ENCODE assay signal across 8 cellular contexts in the genomic region with DNA sequence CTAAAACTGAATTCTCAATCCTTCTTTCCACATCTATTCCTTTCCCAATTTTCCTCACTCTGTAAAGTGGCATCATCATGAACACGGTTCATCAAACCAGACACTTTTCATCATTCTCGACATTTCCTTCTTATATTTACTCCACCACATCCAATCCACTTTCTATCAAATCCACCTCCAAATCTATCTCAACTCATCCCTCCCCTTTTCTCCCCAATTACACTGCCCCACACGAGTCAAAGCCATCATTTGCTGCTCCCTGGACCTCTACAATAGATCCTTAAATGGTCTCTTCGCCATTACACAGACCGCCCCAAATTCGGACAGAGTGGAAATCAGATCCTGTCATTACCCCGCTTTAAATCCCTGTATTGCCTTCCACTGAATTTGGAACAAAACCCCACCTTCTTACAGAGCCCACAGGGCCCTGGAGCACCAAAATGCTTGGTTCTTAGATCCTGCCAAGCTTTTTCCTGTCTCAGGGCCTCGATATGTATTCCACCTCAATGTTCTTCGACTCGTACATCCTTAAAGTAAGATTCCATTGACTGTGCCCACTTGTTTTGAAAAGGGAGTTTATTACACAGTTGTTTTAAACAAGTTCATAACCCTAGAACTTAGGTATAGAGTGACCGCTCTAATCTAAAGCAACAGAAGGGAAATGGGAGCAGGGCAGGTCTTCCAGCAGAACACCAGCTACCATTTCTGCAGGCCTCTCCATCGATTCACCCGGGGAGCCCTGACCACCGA. TPM values are rescaled to one million over a fixed set of nuclear protein-coding genes. Genes with fewer than 3 reads are reported as not detected.
A peak's percentile ranks its signal among the peaks of the same experiment; 100 is the strongest.
DNase-seq lines count a peak whose midpoint lies in the region; ATAC-seq and TF ChIP-seq lines count a peak whose summit lies in the region.

No MANE protein-coding gene starts in this region.

- peak overlapping the region; percentile 27 for H3K4me2 ChIP-seq in H9 (ENCODE audit: insufficient read depth, insufficient read length, low read length)

- CTCF ChIA-PET in A673 (lab: Charles Lee), result no interaction called here
- CTCF ChIA-PET in activated CD8-positive, alpha-beta T cell treated with anti-CD3 and anti-CD28 coated beads, Interleukin-2, amount 10 ng/mL, durations not matched to agents 7 days and 5 days (lab: Charles Lee), result interaction anchor here (1.0 to 2.6 kb wide), 6 partner anchors 8 to 302 kb away, joined by 3 to 11 read pairs (median 4); no protein-coding TSS in a partner anchor

- H3K4me1 Mint-ChIP-seq in H9, result peaks cover 21 to 26% of the 10 kb centered on the region in 2 experiments
- peaks cover 55% of the 10 kb centered on the region for H3K4me1 Mint-ChIP-seq in activated CD8-positive, alpha-beta T cell treated with anti-CD3 and anti-CD28 coated beads, Interleukin-2, amount 10 ng/mL, durations not matched to agents 7 days and 5 days (ENCODE audit: low read depth)
- H3K4me1 Mint-ChIP-seq in stimulated activated effector memory CD8-positive, alpha-beta T cell treated with anti-CD3 and anti-CD28 coated beads, Interleukin-12 subunit alpha, Interleukin-12 subunit beta, amount 100 ng/mL, for 72 hours, result peaks cover 43% of the 10 kb centered on the region

- H2BK120ac ChIP-seq in H9 (ENCODE audit: low read depth, low read length, poor library complexity, severe bottlenecking), result no peak overlapping the region

- H3K9ac ChIP-seq in H9 (ENCODE audit: extremely low read depth, insufficient read length, low read length), result peak overlapping the region; percentile 85

- intact Hi-C loops in A673 (cut with micrococcal nuclease; ENCODE audit: unreplicated experiment), result no loop called here

- H3T11ph ChIP-seq in H9 (ENCODE audit: low read length), result no peak overlapping the region

- no peak for ATAC-seq in activated CD8-positive, alpha-beta T cell treated with anti-CD3 and anti-CD28 coated beads, Interleukin-2, amount 10 ng/mL, durations not matched to agents 7 days and 5 days
- ATAC-seq in stimulated activated effector memory CD8-positive, alpha-beta T cell treated with anti-CD3 and anti-CD28 coated beads, Interleukin-12 subunit alpha, Interleukin-12 subunit beta, amount 100 ng/mL, for 72 hours, result no peak

- H3K27me3 Mint-ChIP-seq in H9 (ENCODE audit: low read depth), result no peaks in the 10 kb centered on the region; the same call in 1 of the 2 replicates
- H3K27me3 Mint-ChIP-seq in activated CD8-positive, alpha-beta T cell treated with anti-CD3 and anti-CD28 coated beads, Interleukin-2, amount 10 ng/mL, durations not matched to agents 7 days and 5 days (ENCODE audit: low read depth), result no peaks in the 10 kb centered on the region

- H2BK15ac ChIP-seq in H9 (ENCODE audit: low read depth, low read length), result no peak overlapping the region

- H3K4ac ChIP-seq in H9 (ENCODE audit: low read depth, low read length), result no peak overlapping the region

- peak overlapping the region in 2 of 3 experiments; percentile 2 to 3; a peak in 5 of 7 replicates for H3K27ac Mint-ChIP-seq in H9
- peak overlapping the region; percentile 99 for H3K27ac Mint-ChIP-seq in activated CD8-positive, alpha-beta T cell treated with anti-CD3 and anti-CD28 coated beads, Interleukin-2, amount 10 ng/mL, durations not matched to agents 7 days and 5 days
- peak overlapping the region; percentile 99 for H3K27ac Mint-ChIP-seq in stimulated activated effector memory CD8-positive, alpha-beta T cell treated with anti-CD3 and anti-CD28 coated beads, Interleukin-12 subunit alpha, Interleukin-12 subunit beta, amount 100 ng/mL, for 72 hours

- H2AK5ac ChIP-seq in H9 (ENCODE audit: insufficient read length, low read length), result no peak overlapping the region

- POLR2A ChIA-PET in A673 (lab: Charles Lee; ENCODE audit: low non-redundant PET), result no interaction called here
- POLR2A ChIA-PET in activated CD8-positive, alpha-beta T cell treated with anti-CD3 and anti-CD28 coated beads, Interleukin-2, amount 10 ng/mL, durations not matched to agents 7 days and 5 days (lab: Charles Lee), result interaction anchor here (0.5 to 1.4 kb wide), 6 partner anchors 8 to 1066 kb away, joined by 3 to 5 read pairs (median 3); partner anchors contain the start of gene ME2

- no peak overlapping the region for H2AFZ ChIP-seq in H9 (ENCODE audit: low read length)

- no peak overlapping the region for H3K56ac ChIP-seq in H9 (ENCODE audit: insufficient read length, low read depth, low read length)

- no peaks in the 10 kb centered on the region for H4K20me1 ChIP-seq in H9 (ENCODE audit: control insufficient read depth, insufficient read depth, insufficient read length)

- no peak overlapping the region for H2BK12ac ChIP-seq in H9 (ENCODE audit: insufficient read length, low read depth, low read length)

- no peak overlapping the region for H2BK20ac ChIP-seq in H9 (ENCODE audit: low read depth, low read length, poor library complexity, severe bottlenecking)

- H3K36me3 ChIP-seq in A673 (ENCODE audit: insufficient read depth, low read length, poor library complexity, severe bottlenecking), result no peaks in the 10 kb centered on the region

- no peak overlapping the region for H3K18ac ChIP-seq in H9 (ENCODE audit: insufficient read length, low read depth, low read length)

- BruUV-seq in A673 (replicated peaks; lab: Mats Ljungman, UMichigan), result no TSS peak

- TF ChIP-seq CTCF in A673 (conservative IDR thresholded peaks at IDR 0.05; ENCODE audit: low read depth, low read length) (no peak), H9 (conservative IDR thresholded peaks at IDR 0.05) (no peak)

- WGBS in H9 (ENCODE audit: extremely low coverage, insufficient read length, low lambda C conversion rate), result 100% methylated on average over 2 of the region's 14 CpGs

- peaks cover 5% of the 10 kb centered on the region for H3K23me2 ChIP-seq in H9 (ENCODE audit: insufficient read length, low read depth, low read length, poor library complexity, severe bottlenecking)

- no peak overlapping the region for H4K5ac ChIP-seq in H9 (ENCODE audit: insufficient read length, low read depth, low read length)

- no peak for DNase-seq in A673 (ENCODE audit: low spot score)
- DNase-seq in H9, result no peak
- DNase-seq in activated CD8-positive, alpha-beta T cell treated with anti-CD3 and anti-CD28 coated beads, Interleukin-2, amount 10 ng/mL, durations not matched to agents 7 days and 5 days, result no peak
- no peak for DNase-seq in stimulated activated effector memory CD8-positive, alpha-beta T cell treated with anti-CD3 and anti-CD28 coated beads, Interleukin-12 subunit alpha, Interleukin-12 subunit beta, amount 100 ng/mL, for 72 hours (ENCODE audit: low spot score in 2 of 2)
- DNase-seq in NCI-H510A treated with DMSO at 0.1 percent for 48 hours (lab: John Stamatoyannopoulos, UW), result no peak
- no peak for DNase-seq in OCI-M2 (lab: John Stamatoyannopoulos, UW; ENCODE audit: unreplicated experiment)
- DNase-seq in middle frontal gyrus (ENCODE audit: extremely low spot score, low spot score), result no peak

- H3K14ac ChIP-seq in H9 (ENCODE audit: insufficient read depth, low read length), result peak overlapping the region; percentile 13; the same call in 1 of the 2 replicates

- H3K27ac ChIP-seq in A673 (ENCODE audit: low read depth, low read length, poor library complexity, severe bottlenecking), result no peak overlapping the region
- H3K27ac ChIP-seq in H9 (ENCODE audit: insufficient read length, low read depth, low read length), result no peak overlapping the region

- peaks cover 12% of the 10 kb centered on the region; the same call in 1 of the 2 replicates for H3K79me2 ChIP-seq in H9 (ENCODE audit: insufficient read depth, low read length)

- no peak overlapping the region for H3K23ac ChIP-seq in H9 (ENCODE audit: insufficient read length, low read depth, low read length)

- no peak overlapping the region for H2BK5ac ChIP-seq in H9 (ENCODE audit: insufficient read length, low read length)

- H3K9me3 Mint-ChIP-seq in H9, result peaks cover 24 to 28% of the 10 kb centered on the region in 2 experiments
- peaks cover 16% of the 10 kb centered on the region for H3K9me3 Mint-ChIP-seq in activated CD8-positive, alpha-beta T cell treated with anti-CD3 and anti-CD28 coated beads, Interleukin-2, amount 10 ng/mL, durations not matched to agents 7 days and 5 days (ENCODE audit: insufficient read depth)
- H3K9me3 Mint-ChIP-seq in stimulated activated effector memory CD8-positive, alpha-beta T cell treated with anti-CD3 and anti-CD28 coated beads, Interleukin-12 subunit alpha, Interleukin-12 subunit beta, amount 100 ng/mL, for 72 hours, result peaks cover 3% of the 10 kb centered on the region

- no peak overlapping the region for H4K8ac ChIP-seq in H9 (replicated peaks; ENCODE audit: insufficient read length, low read depth, low read length)

- H3K9me3 ChIP-seq in A673 (ENCODE audit: low read depth, low read length, poor library complexity, severe bottlenecking) (peaks cover 11% of the 10 kb centered on the region), H9 (ENCODE audit: control insufficient read depth, low read depth, low read length) (peaks cover 13% of the 10 kb centered on the region)

- H4K91ac ChIP-seq in H9 (ENCODE audit: insufficient read length, low read depth, low read length), result no peak overlapping the region

- H3K4me3 Mint-ChIP-seq in H9, result peak overlapping the region; percentile 92 to 96
- peak overlapping the region; percentile 98 for H3K4me3 Mint-ChIP-seq in activated CD8-positive, alpha-beta T cell treated with anti-CD3 and anti-CD28 coated beads, Interleukin-2, amount 10 ng/mL, durations not matched to agents 7 days and 5 days
- H3K4me3 Mint-ChIP-seq in stimulated activated effector memory CD8-positive, alpha-beta T cell treated with anti-CD3 and anti-CD28 coated beads, Interleukin-12 subunit alpha, Interleukin-12 subunit beta, amount 100 ng/mL, for 72 hours, result peak overlapping the region; percentile 89

- H3K4me3 ChIP-seq in A673 (ENCODE audit: low read depth, low read length, poor library complexity, severe bottlenecking) (peak overlapping the region; percentile 71), iPS-11a (ENCODE audit: low read depth, low read length) (peak overlapping the region; percentile 51)

- H3K4me1 ChIP-seq in A673 (ENCODE audit: insufficient read depth, low read length, poor library complexity, severe bottlenecking), result peaks cover 4% of the 10 kb centered on the region
- H3K4me1 ChIP-seq in H9 (ENCODE audit: insufficient read depth, low read length), result 0 out of 2 replicates have a peak, but pooled peaks cover 3% of the 10 kb centered on the region

- peaks cover 30 to 34% (median 33%) of the 10 kb centered on the region in 3 experiments for H3K36me3 Mint-ChIP-seq in H9 (ENCODE audit: insufficient read depth in 1 of 3, low read depth in 3 of 3)
- H3K36me3 Mint-ChIP-seq in activated CD8-positive, alpha-beta T cell treated with anti-CD3 and anti-CD28 coated beads, Interleukin-2, amount 10 ng/mL, durations not matched to agents 7 days and 5 days (ENCODE audit: low read depth), result peaks cover 63% of the 10 kb centered on the region
- H3K36me3 Mint-ChIP-seq in stimulated activated effector memory CD8-positive, alpha-beta T cell treated with anti-CD3 and anti-CD28 coated beads, Interleukin-12 subunit alpha, Interleukin-12 subunit beta, amount 100 ng/mL, for 72 hours, result peaks cover 26% of the 10 kb centered on the region

- H3K27me3 ChIP-seq in A673 (replicated peaks; ENCODE audit: insufficient read depth, low read depth, low read length, poor library complexity) (no peaks in the 10 kb centered on the region), H9 (ENCODE audit: insufficient read depth, low read length) (no peaks in the 10 kb centered on the region)

- H3K79me1 ChIP-seq in H9 (ENCODE audit: insufficient read depth, low read depth, low read length, poor library complexity, severe bottlenecking), result peaks cover 2% of the 10 kb centered on the region

RNA-seq across cellular contexts. Expression of gene ACAA2, which starts 0.8 kb away (rescaled TPM):
- total RNA-seq in A673 (2021) (51.1 and 60.6 TPM in 2 replicates), H9 (2021) (115 and 116 TPM in 2 replicates)
- 100 to 1,000 TPM; 118 to 120 TPM for total RNA-seq in activated CD8-positive, alpha-beta T cell treated with anti-CD3 and anti-CD28 coated beads, Interleukin-2, amount 10 ng/mL, durations not matched to agents 7 days and 5 days

Comparison
In these comparisons a context has a peak if more than half of its experiments do, and no peak if none do; other contexts are left out.
1. H3K27ac Mint-ChIP-seq: peak in every context shown above with its lines; median percentile 99 in activated CD8-positive, alpha-beta T cell treated with anti-CD3 and anti-CD28 coated beads, Interleukin-2, amount 10 ng/mL, durations not matched to agents 7 days and 5 days; 99 in stimulated activated effector memory CD8-positive, alpha-beta T cell treated with anti-CD3 and anti-CD28 coated beads, Interleukin-12 subunit alpha, Interleukin-12 subunit beta, amount 100 ng/mL, for 72 hours; 2 in H9.